11 cellular contexts compared by ENCODE assay signal in genomic region chr11:67614730-67615454, GRCh38. TPM values are rescaled to one million over a fixed set of nuclear protein-coding genes. Genes with fewer than 3 reads are reported as not detected.
DNase-seq lines count a peak whose midpoint lies in the region; ATAC-seq, FAIRE-seq and TF ChIP-seq lines count a peak whose summit lies in the region.
"Had no signal": no experiment of that assay in that cellular context is flagged by ENCODE, and none has a peak within 500 bp of the region (broad histone marks: within the 10 kb centered on the region; RNA-seq: fewer than 3 reads in every experiment).

No MANE protein-coding gene starts in this region.

- H2AFZ ChIP-seq in HepG2 (ENCODE audit: low read length) = no peak overlapping the region

- H3K27ac Mint-ChIP-seq in activated T-helper 1 cell treated with anti-CD3 and anti-CD28 coated beads, Interleukin-12 subunit alpha, Interleukin-12 subunit beta, Interleukin-2, Interleukin-4 antibody, amounts not matched to agents 30 ng/mL and 10 ng/mL and 1 ng/mL, durations not matched to agents 14 hours and 24 hours and 36 hours = peak overlapping the region; percentile 98

- H3K4me3 ChIP-seq in HepG2 (replicated peaks in 1 of 3; ENCODE audit: insufficient read depth in 1 of 3, low read depth in 2 of 3, low read length in 3 of 3) (no peak overlapping the region), transverse colon (no peak overlapping the region)

- no peaks in the 10 kb centered on the region for H3K27me3 ChIP-seq in HepG2 (ENCODE audit: control insufficient read depth in 1 of 2, insufficient read depth in 2 of 2, low read length in 2 of 2)
- H3K27me3 ChIP-seq in transverse colon = peaks cover 15% of the 10 kb centered on the region

- FAIRE-seq in HepG2 (lab: Jason Lieb, UNC) = no peak

- POLR2A ChIA-PET in HepG2 (lab: Yijun Ruan, JAX) = interaction anchor here (0.6 to 3.1 kb wide), 7 partner anchors 14 to 42 kb away, joined by 3 to 52 read pairs (median 7); partner anchors contain the start of genes ACY3 and NUDT8

- H3K9ac ChIP-seq in HepG2 (ENCODE audit: insufficient read depth, low read depth, low read length) = 0 out of 2 replicates have a peak overlapping the region, but pooled peaks have one; percentile 3

- H4K20me1 ChIP-seq in HepG2 (ENCODE audit: insufficient read depth, low read length) = no peaks in the 10 kb centered on the region

- H3K4me3 Mint-ChIP-seq in activated T-cell treated with anti-CD3 and anti-CD28 coated beads, Interleukin-2, amount 50 U/mL, for 4 hours = peak overlapping the region; percentile 77
- H3K4me3 Mint-ChIP-seq in activated T-helper 1 cell treated with anti-CD3 and anti-CD28 coated beads, Interleukin-12 subunit alpha, Interleukin-12 subunit beta, Interleukin-2, Interleukin-4 antibody, amounts not matched to agents 30 ng/mL and 10 ng/mL and 1 ng/mL, durations not matched to agents 14 hours and 24 hours and 36 hours = peak overlapping the region; percentile 79

- TF ChIP-seq CTCF in HepG2 (CRISPR knock-in tag; IDR thresholded peaks at IDR 0.05) (no peak), transverse colon (IDR thresholded peaks at IDR 0.05) (no peak)

- CTCF ChIA-PET in HepG2 (lab: Yijun Ruan, JAX; ENCODE audit: low intra/inter-chr PET ratio, low total read pairs) = interaction anchor here (0.7 to 2.9 kb wide), 4 partner anchors 15 to 44 kb away, joined by 3 to 20 read pairs (median 12); partner anchors contain the start of gene NUDT8

- H3K9me3 Mint-ChIP-seq in activated T-cell treated with anti-CD3 and anti-CD28 coated beads, Interleukin-2, amount 50 U/mL, for 4 hours = no peaks in the 10 kb centered on the region
- no peaks in the 10 kb centered on the region for H3K9me3 Mint-ChIP-seq in activated T-helper 1 cell treated with anti-CD3 and anti-CD28 coated beads, Interleukin-12 subunit alpha, Interleukin-12 subunit beta, Interleukin-2, Interleukin-4 antibody, amounts not matched to agents 30 ng/mL and 10 ng/mL and 1 ng/mL, durations not matched to agents 14 hours and 24 hours and 36 hours

- H3K9me3 ChIP-seq in HepG2 (ENCODE audit: low read length) = no peaks in the 10 kb centered on the region
- no peaks in the 10 kb centered on the region for H3K9me3 ChIP-seq in transverse colon

- peaks cover 11% of the 10 kb centered on the region for H3K36me3 Mint-ChIP-seq in activated T-cell treated with anti-CD3 and anti-CD28 coated beads, Interleukin-2, amount 50 U/mL, for 4 hours (ENCODE audit: insufficient read depth)
- H3K36me3 Mint-ChIP-seq in activated T-helper 1 cell treated with anti-CD3 and anti-CD28 coated beads, Interleukin-12 subunit alpha, Interleukin-12 subunit beta, Interleukin-2, Interleukin-4 antibody, amounts not matched to agents 30 ng/mL and 10 ng/mL and 1 ng/mL, durations not matched to agents 14 hours and 24 hours and 36 hours (ENCODE audit: low read depth) = peaks cover 21% of the 10 kb centered on the region

- BruUV-seq in HepG2 (replicated peaks; lab: Mats Ljungman, UMichigan) = no TSS peak

- no peaks in the 10 kb centered on the region for H3K79me2 ChIP-seq in HepG2 (ENCODE audit: insufficient read depth, low read length)

- TF ChIP-seq RAD21 in HepG2 (CRISPR knock-in tag; IDR thresholded peaks at IDR 0.05) = no peak

- no peak for DNase-seq in activated T-cell treated with anti-CD3 and anti-CD28 coated beads, Interleukin-2, amount 50 U/mL, for 4 hours
- DNase-seq in activated T-cell treated with anti-CD3 and anti-CD28 coated beads for 4 hours (no peak), HepG2 (ENCODE audit: low spot score) (no peak), transverse colon (no peak), NCI-H1105 treated with DMSO at 0.1 percent for 48 hours (lab: John Stamatoyannopoulos, UW) (no peak), NCI-H2029 (lab: John Stamatoyannopoulos, UW) (no peak)
- no peak for DNase-seq in activated T-helper 1 cell treated with anti-CD3 and anti-CD28 coated beads, Interleukin-12 subunit alpha, Interleukin-12 subunit beta, Interleukin-2, Interleukin-4 antibody, amounts not matched to agents 30 ng/mL and 10 ng/mL and 1 ng/mL, durations not matched to agents 14 hours and 24 hours and 36 hours (ENCODE audit: low spot score)

- H3K27ac ChIP-seq in HepG2 (ENCODE audit: extremely low read length, insufficient read depth, low read length) (peak overlapping the region; percentile 28), transverse colon (peak overlapping the region; percentile 63 to 77 (median 72))

- no peak overlapping the region for H3K4me2 ChIP-seq in HepG2 (ENCODE audit: low read depth, low read length)

- TF ChIP-seq EP300 in HepG2 (IDR thresholded peaks at IDR 0.05; ENCODE audit: low read depth in 2 of 2, low read length in 2 of 2) (no peak), HepG2 (CRISPR knock-in tag; IDR thresholded peaks at IDR 0.05; ENCODE audit: borderline replicate concordance) (no peak), transverse colon (IDR thresholded peaks at IDR 0.05; ENCODE audit: low read depth) (no peak)

- in situ Hi-C loops in HepG2 (cut with HindIII; ENCODE audit: extremely low pct_ligation_motif_present, low pct_unique_long_range_greater_than_20kb) (no loop called here), transverse colon (cut with MboI; ENCODE audit: low pct_ligation_motif_present in 1 of 4, low pct_unique_long_range_greater_than_20kb in 1 of 4, low sequenced_read_pairs in 3 of 4) (no loop called here)

- peaks cover 24% of the 10 kb centered on the region for H3K4me1 Mint-ChIP-seq in activated T-cell treated with anti-CD3 and anti-CD28 coated beads, Interleukin-2, amount 50 U/mL, for 4 hours (ENCODE audit: low read depth)
- H3K4me1 Mint-ChIP-seq in activated T-helper 1 cell treated with anti-CD3 and anti-CD28 coated beads, Interleukin-12 subunit alpha, Interleukin-12 subunit beta, Interleukin-2, Interleukin-4 antibody, amounts not matched to agents 30 ng/mL and 10 ng/mL and 1 ng/mL, durations not matched to agents 14 hours and 24 hours and 36 hours (ENCODE audit: low read depth) = peaks cover 24% of the 10 kb centered on the region

- H3K36me3 ChIP-seq in HepG2 (replicated peaks in 1 of 2; ENCODE audit: control insufficient read depth in 1 of 2, insufficient read depth in 2 of 2, low read length in 2 of 2) = peaks cover 13 to 19% of the 10 kb centered on the region in 2 experiments; a peak in 3 of 5 replicates
- H3K36me3 ChIP-seq in transverse colon = peaks cover 0 to 3% (median 0%) of the 10 kb centered on the region in 4 donors

- 98% methylated on average over 8 of the region's 16 CpGs for WGBS in HepG2 (ENCODE audit: low lambda C conversion rate)
- 86% methylated on average over 14 of the region's 16 CpGs; no CpG with 5 or more reads in 1 of the 2 donors for WGBS in transverse colon (ENCODE audit: low coverage in 1 of 2), 2 donors

- no peak for ATAC-seq in activated T-cell treated with anti-CD3 and anti-CD28 coated beads, Interleukin-2, amount 50 U/mL, for 4 hours
- ATAC-seq in HepG2 (peak; percentile 6; the same call in 2 of the 3 replicates), GM19397 (IDR thresholded peaks at IDR 0.05; ENCODE audit: unreplicated experiment) (no peak)

- H3K4me1 ChIP-seq in HepG2 (ENCODE audit: insufficient read depth, low read length) (peaks cover 45% of the 10 kb centered on the region), transverse colon (peaks cover 6 to 13% (median 12%) of the 10 kb centered on the region in 4 donors)

- TF ChIP-seq POLR2A in HepG2 (IDR thresholded peaks at IDR 0.05; ENCODE audit: insufficient read depth in 1 of 2, low read depth in 2 of 2, low read length in 2 of 2) (no peak), transverse colon (IDR thresholded peaks at IDR 0.05) (no peak)

- intact Hi-C loops in activated T-helper 1 cell treated with anti-CD3 and anti-CD28 coated beads, Interleukin-12 subunit alpha, Interleukin-12 subunit beta, Interleukin-2, Interleukin-4 antibody, amounts not matched to agents 30 ng/mL and 10 ng/mL and 1 ng/mL, durations not matched to agents 14 hours and 24 hours and 36 hours (cut with micrococcal nuclease) = loop anchor here (1.0 kb wide), 4 partner anchors 9 to 262 kb away; partner anchors contain the start of genes NDUFV1, NUDT8 and POLD4
- intact Hi-C loops in HepG2 (cut with micrococcal nuclease; ENCODE audit: unreplicated experiment) = no loop called here
- intact Hi-C loops in transverse colon (cut with DNase I; ENCODE audit: low total_unique reads) = no loop called here

- H3K27me3 Mint-ChIP-seq in activated T-cell treated with anti-CD3 and anti-CD28 coated beads, Interleukin-2, amount 50 U/mL, for 4 hours (ENCODE audit: low read depth) = no peaks in the 10 kb centered on the region
- H3K27me3 Mint-ChIP-seq in activated T-helper 1 cell treated with anti-CD3 and anti-CD28 coated beads, Interleukin-12 subunit alpha, Interleukin-12 subunit beta, Interleukin-2, Interleukin-4 antibody, amounts not matched to agents 30 ng/mL and 10 ng/mL and 1 ng/mL, durations not matched to agents 14 hours and 24 hours and 36 hours (ENCODE audit: insufficient read depth) = no peaks in the 10 kb centered on the region

RNA-seq across cellular contexts. Expression of gene NDUFV1, which starts 8.2 kb away (rescaled TPM):
- total RNA-seq in activated T-cell treated with anti-CD3 and anti-CD28 coated beads, Interleukin-2, amount 50 U/mL, for 4 hours = 100 to 1,000 TPM; 338 to 353 (median 350) TPM
- 289 and 303 TPM in 2 replicates for total RNA-seq in activated T-helper 1 cell treated with anti-CD3 and anti-CD28 coated beads, Interleukin-12 subunit alpha, Interleukin-12 subunit beta, Interleukin-2, Interleukin-4 antibody, amounts not matched to agents 30 ng/mL and 10 ng/mL and 1 ng/mL, durations not matched to agents 14 hours and 24 hours and 36 hours
- total RNA-seq in HepG2 (2016; rRNA removed; fragmentation: Illumina TruSeq; extraction: Trizol) (137 and 140 TPM in 2 replicates), transverse colon (100 to 1,000 TPM; 421 to 762 (median 554) TPM)
- total RNA-seq in HepG2 (2016; cell fraction: cytosol; rRNA removed; fragmentation: Illumina TruSeq; extraction: Trizol; ENCODE audit: low read depth) = 56.4 and 57.7 TPM in 2 replicates
- 130 and 141 TPM in 2 replicates for total RNA-seq in HepG2 (2016; cell fraction: insoluble cytoplasmic fraction; rRNA removed; fragmentation: Illumina TruSeq; extraction: Trizol)
- total RNA-seq in HepG2 (2016; cell fraction: membrane; rRNA removed; fragmentation: Illumina TruSeq; extraction: Trizol) = 58.9 and 72.8 TPM in 2 replicates
- 73.7 and 87.9 TPM in 2 replicates for total RNA-seq in HepG2 (2016; cell fraction: nucleus; rRNA removed; fragmentation: Illumina TruSeq; extraction: Trizol)
- 88.9 and 92.4 TPM in 2 replicates for polyA plus RNA-seq in HepG2 (2011; rRNA removed)
- 80.9 and 124 TPM in 2 replicates for polyA plus RNA-seq in HepG2 (2011; cell fraction: cytosol; rRNA removed)
- polyA plus RNA-seq in HepG2 (2011; cell fraction: nucleus; rRNA removed) = 241 and 294 TPM in 2 replicates
- 86.7 and 89.4 TPM in 2 replicates for polyA plus RNA-seq in HepG2 (2012)
- 41.2 and 47.2 TPM in 2 replicates for polyA plus RNA-seq in HepG2 (2016; cell fraction: cytosol; fragmentation: Illumina TruSeq; extraction: Trizol; ENCODE audit: low read depth)
- 109 and 121 TPM in 2 replicates for polyA plus RNA-seq in HepG2 (2016; cell fraction: insoluble cytoplasmic fraction; fragmentation: Illumina TruSeq; extraction: Trizol; ENCODE audit: low read depth)
- polyA plus RNA-seq in HepG2 (2016; cell fraction: membrane; fragmentation: Illumina TruSeq; extraction: Trizol; ENCODE audit: low read depth) = 38.1 and 45.1 TPM in 2 replicates
- 169 and 179 TPM in 2 replicates for polyA plus RNA-seq in HepG2 (2016; cell fraction: nucleus; fragmentation: Illumina TruSeq; extraction: Trizol; ENCODE audit: insufficient read depth, low read depth)
- 124 and 164 TPM in 2 replicates for polyA minus RNA-seq in HepG2 (2011; rRNA and poly(A)+ RNA removed; ENCODE audit: low replicate concordance)
- polyA minus RNA-seq in HepG2 (2011; cell fraction: cytosol; rRNA and poly(A)+ RNA removed) = 50.1 and 58.7 TPM in 2 replicates
- polyA minus RNA-seq in HepG2 (2011; cell fraction: nucleus; rRNA and poly(A)+ RNA removed) = 52.5 and 56.4 TPM in 2 replicates

RNA-seq across cellular contexts. Expression of gene NUDT8, which starts 14.8 kb away (rescaled TPM):
- 10 to 100 TPM; 10.2 to 14.4 (median 12.6) TPM for total RNA-seq in activated T-cell treated with anti-CD3 and anti-CD28 coated beads, Interleukin-2, amount 50 U/mL, for 4 hours
- 18.5 and 19.9 TPM in 2 replicates for total RNA-seq in activated T-helper 1 cell treated with anti-CD3 and anti-CD28 coated beads, Interleukin-12 subunit alpha, Interleukin-12 subunit beta, Interleukin-2, Interleukin-4 antibody, amounts not matched to agents 30 ng/mL and 10 ng/mL and 1 ng/mL, durations not matched to agents 14 hours and 24 hours and 36 hours
- total RNA-seq in HepG2 (2016; rRNA removed; fragmentation: Illumina TruSeq; extraction: Trizol) = 18.0 and 25.8 TPM in 2 replicates
- total RNA-seq in HepG2 (2016; cell fraction: cytosol; rRNA removed; fragmentation: Illumina TruSeq; extraction: Trizol; ENCODE audit: low read depth) = 20.3 and 23.2 TPM in 2 replicates
- total RNA-seq in HepG2 (2016; cell fraction: insoluble cytoplasmic fraction; rRNA removed; fragmentation: Illumina TruSeq; extraction: Trizol) = 15.4 and 25.8 TPM in 2 replicates
- 20.1 and 24.5 TPM in 2 replicates for total RNA-seq in HepG2 (2016; cell fraction: membrane; rRNA removed; fragmentation: Illumina TruSeq; extraction: Trizol)
- 14.1 and 16.1 TPM in 2 replicates for total RNA-seq in HepG2 (2016; cell fraction: nucleus; rRNA removed; fragmentation: Illumina TruSeq; extraction: Trizol)
- polyA plus RNA-seq in HepG2 (2011; rRNA removed) = 6.7 and 7.8 TPM in 2 replicates
- 4.9 and 12.5 TPM in 2 replicates for polyA plus RNA-seq in HepG2 (2011; cell fraction: cytosol; rRNA removed)
- polyA plus RNA-seq in HepG2 (2011; cell fraction: nucleus; rRNA removed) = 38.1 and 38.7 TPM in 2 replicates
- 13.5 and 13.9 TPM in 2 replicates for polyA plus RNA-seq in HepG2 (2012)
- polyA plus RNA-seq in HepG2 (2016; cell fraction: cytosol; fragmentation: Illumina TruSeq; extraction: Trizol; ENCODE audit: low read depth) = 26.1 and 30.7 TPM in 2 replicates
- polyA plus RNA-seq in HepG2 (2016; cell fraction: insoluble cytoplasmic fraction; fragmentation: Illumina TruSeq; extraction: Trizol; ENCODE audit: low read depth) = 20.3 and 26.5 TPM in 2 replicates
- 20.2 and 22.8 TPM in 2 replicates for polyA plus RNA-seq in HepG2 (2016; cell fraction: membrane; fragmentation: Illumina TruSeq; extraction: Trizol; ENCODE audit: low read depth)
- 27.4 and 28.8 TPM in 2 replicates for polyA plus RNA-seq in HepG2 (2016; cell fraction: nucleus; fragmentation: Illumina TruSeq; extraction: Trizol; ENCODE audit: insufficient read depth, low read depth)
- polyA minus RNA-seq in HepG2 (2011; rRNA and poly(A)+ RNA removed; ENCODE audit: low replicate concordance) = 11.2 and 17.2 TPM in 2 replicates
- polyA minus RNA-seq in HepG2 (2011; cell fraction: cytosol; rRNA and poly(A)+ RNA removed) = 5.1 and 6.1 TPM in 2 replicates
- 11.8 and 16.4 TPM in 2 replicates for polyA minus RNA-seq in HepG2 (2011; cell fraction: nucleus; rRNA and poly(A)+ RNA removed)
- 10 to 100 TPM; 21.3 to 68.5 (median 26.9) TPM for total RNA-seq in transverse colon

RNA-seq across cellular contexts. Expression of gene TBX10, which starts 24.7 kb away (rescaled TPM):
- total RNA-seq in activated T-cell treated with anti-CD3 and anti-CD28 coated beads, Interleukin-2, amount 50 U/mL, for 4 hours = not detected
- total RNA-seq in activated T-helper 1 cell treated with anti-CD3 and anti-CD28 coated beads, Interleukin-12 subunit alpha, Interleukin-12 subunit beta, Interleukin-2, Interleukin-4 antibody, amounts not matched to agents 30 ng/mL and 10 ng/mL and 1 ng/mL, durations not matched to agents 14 hours and 24 hours and 36 hours = not detected in 2 replicates
- 0.17 and 0.27 TPM in 2 replicates for total RNA-seq in HepG2 (2016; rRNA removed; fragmentation: Illumina TruSeq; extraction: Trizol)
- total RNA-seq in HepG2 (2016; cell fraction: cytosol; rRNA removed; fragmentation: Illumina TruSeq; extraction: Trizol; ENCODE audit: low read depth) = not detected in 2 replicates
- 0.15 and 0.45 TPM in 2 replicates for total RNA-seq in HepG2 (2016; cell fraction: insoluble cytoplasmic fraction; rRNA removed; fragmentation: Illumina TruSeq; extraction: Trizol)
- total RNA-seq in HepG2 (2016; cell fraction: membrane; rRNA removed; fragmentation: Illumina TruSeq; extraction: Trizol) = 0.15 and 0.28 TPM in 2 replicates
- total RNA-seq in HepG2 (2016; cell fraction: nucleus; rRNA removed; fragmentation: Illumina TruSeq; extraction: Trizol) = 0.25 and 0.31 TPM in 2 replicates
- 1.7 and 3.1 TPM in 2 replicates for polyA plus RNA-seq in HepG2 (2011; rRNA removed)
- polyA plus RNA-seq in HepG2 (2011; cell fraction: cytosol; rRNA removed) = 1.5 and 2.1 TPM in 2 replicates
- 2.4 and 3.7 TPM in 2 replicates for polyA plus RNA-seq in HepG2 (2011; cell fraction: nucleus; rRNA removed)
- polyA plus RNA-seq in HepG2 (2012) = 1.1 and 4.1 TPM in 2 replicates
- 0.36 and 0.74 TPM in 2 replicates for polyA plus RNA-seq in HepG2 (2016; cell fraction: cytosol; fragmentation: Illumina TruSeq; extraction: Trizol; ENCODE audit: low read depth)
- 0.87 and 1.3 TPM in 2 replicates for polyA plus RNA-seq in HepG2 (2016; cell fraction: insoluble cytoplasmic fraction; fragmentation: Illumina TruSeq; extraction: Trizol; ENCODE audit: low read depth)
- polyA plus RNA-seq in HepG2 (2016; cell fraction: membrane; fragmentation: Illumina TruSeq; extraction: Trizol; ENCODE audit: low read depth) = 0.65 and 0.89 TPM in 2 replicates
- polyA plus RNA-seq in HepG2 (2016; cell fraction: nucleus; fragmentation: Illumina TruSeq; extraction: Trizol; ENCODE audit: insufficient read depth, low read depth) = 0.82 and 1.00 TPM in 2 replicates
- polyA minus RNA-seq in HepG2 (2011; rRNA and poly(A)+ RNA removed; ENCODE audit: low replicate concordance) = 0.72 TPM in 1 of 2 replicates, not detected in the other
- polyA minus RNA-seq in HepG2 (2011; cell fraction: cytosol; rRNA and poly(A)+ RNA removed) = 0.62 and 1.3 TPM in 2 replicates
- polyA minus RNA-seq in HepG2 (2011; cell fraction: nucleus; rRNA and poly(A)+ RNA removed) = 0.26 TPM in 1 of 2 replicates, not detected in the other
- 10 to 100 TPM in 2 of 4 donors, 1 to 10 TPM in 1, not detected in 1; 1.3 to 16.5 (median 15.0) TPM for total RNA-seq in transverse colon
- total RNA-seq: lower leg skin, ureter had no signal
- polyA plus RNA-seq: AG04450 had no signal

RNA-seq across cellular contexts. Expression of gene GSTP1, which starts 31.3 kb away (rescaled TPM):
- 100 to 1,000 TPM; 363 to 446 (median 421) TPM for total RNA-seq in activated T-cell treated with anti-CD3 and anti-CD28 coated beads, Interleukin-2, amount 50 U/mL, for 4 hours
- total RNA-seq in activated T-helper 1 cell treated with anti-CD3 and anti-CD28 coated beads, Interleukin-12 subunit alpha, Interleukin-12 subunit beta, Interleukin-2, Interleukin-4 antibody, amounts not matched to agents 30 ng/mL and 10 ng/mL and 1 ng/mL, durations not matched to agents 14 hours and 24 hours and 36 hours = 278 and 289 TPM in 2 replicates
- not detected in 2 replicates for total RNA-seq in HepG2 (2016; rRNA removed; fragmentation: Illumina TruSeq; extraction: Trizol)
- total RNA-seq in HepG2 (2016; cell fraction: cytosol; rRNA removed; fragmentation: Illumina TruSeq; extraction: Trizol; ENCODE audit: low read depth) = not detected in 2 replicates
- not detected in 2 replicates for total RNA-seq in HepG2 (2016; cell fraction: insoluble cytoplasmic fraction; rRNA removed; fragmentation: Illumina TruSeq; extraction: Trizol)
- not detected in 2 replicates for total RNA-seq in HepG2 (2016; cell fraction: membrane; rRNA removed; fragmentation: Illumina TruSeq; extraction: Trizol)
- total RNA-seq in HepG2 (2016; cell fraction: nucleus; rRNA removed; fragmentation: Illumina TruSeq; extraction: Trizol) = not detected in 2 replicates
- 0.33 TPM in 1 of 2 replicates, not detected in the other for polyA plus RNA-seq in HepG2 (2011; rRNA removed)
- polyA plus RNA-seq in HepG2 (2011; cell fraction: cytosol; rRNA removed) = 0.27 and 0.32 TPM in 2 replicates
- polyA plus RNA-seq in HepG2 (2011; cell fraction: nucleus; rRNA removed) = 0.35 and 0.42 TPM in 2 replicates
- polyA plus RNA-seq in HepG2 (2012) = not detected in 2 replicates
- polyA plus RNA-seq in HepG2 (2016; cell fraction: cytosol; fragmentation: Illumina TruSeq; extraction: Trizol; ENCODE audit: low read depth) = not detected in 2 replicates
- polyA plus RNA-seq in HepG2 (2016; cell fraction: insoluble cytoplasmic fraction; fragmentation: Illumina TruSeq; extraction: Trizol; ENCODE audit: low read depth) = not detected in 2 replicates
- polyA plus RNA-seq in HepG2 (2016; cell fraction: membrane; fragmentation: Illumina TruSeq; extraction: Trizol; ENCODE audit: low read depth) = not detected in 2 replicates
- not detected in 2 replicates for polyA plus RNA-seq in HepG2 (2016; cell fraction: nucleus; fragmentation: Illumina TruSeq; extraction: Trizol; ENCODE audit: insufficient read depth, low read depth)
- polyA minus RNA-seq in HepG2 (2011; rRNA and poly(A)+ RNA removed; ENCODE audit: low replicate concordance) = 3.7 and 5.0 TPM in 2 replicates
- polyA minus RNA-seq in HepG2 (2011; cell fraction: cytosol; rRNA and poly(A)+ RNA removed) = not detected in 2 replicates
- polyA minus RNA-seq in HepG2 (2011; cell fraction: nucleus; rRNA and poly(A)+ RNA removed) = not detected in 2 replicates
- 100 to 1,000 TPM; 166 to 578 (median 537) TPM for total RNA-seq in transverse colon

RNA-seq across cellular contexts. Expression of gene ACY3, which starts 35.6 kb away (rescaled TPM):
- under 1 TPM in 1 of 3 donors, not detected in 2; 0.37 TPM for total RNA-seq in activated T-cell treated with anti-CD3 and anti-CD28 coated beads, Interleukin-2, amount 50 U/mL, for 4 hours
- 0.32 TPM in 1 of 2 replicates, not detected in the other for total RNA-seq in activated T-helper 1 cell treated with anti-CD3 and anti-CD28 coated beads, Interleukin-12 subunit alpha, Interleukin-12 subunit beta, Interleukin-2, Interleukin-4 antibody, amounts not matched to agents 30 ng/mL and 10 ng/mL and 1 ng/mL, durations not matched to agents 14 hours and 24 hours and 36 hours
- total RNA-seq in HepG2 (2016; rRNA removed; fragmentation: Illumina TruSeq; extraction: Trizol) (3.3 and 3.4 TPM in 2 replicates), transverse colon (10 to 100 TPM in 3 of 4 donors, 1 to 10 TPM in 1; 4.1 to 29.4 (median 11.8) TPM)
- 1.1 and 1.2 TPM in 2 replicates for total RNA-seq in HepG2 (2016; cell fraction: cytosol; rRNA removed; fragmentation: Illumina TruSeq; extraction: Trizol; ENCODE audit: low read depth)
- 3.4 and 4.0 TPM in 2 replicates for total RNA-seq in HepG2 (2016; cell fraction: insoluble cytoplasmic fraction; rRNA removed; fragmentation: Illumina TruSeq; extraction: Trizol)
- total RNA-seq in HepG2 (2016; cell fraction: membrane; rRNA removed; fragmentation: Illumina TruSeq; extraction: Trizol) = 1.5 and 1.9 TPM in 2 replicates
- 1.6 and 1.7 TPM in 2 replicates for total RNA-seq in HepG2 (2016; cell fraction: nucleus; rRNA removed; fragmentation: Illumina TruSeq; extraction: Trizol)
- polyA plus RNA-seq in HepG2 (2011; rRNA removed) = 3.7 and 7.6 TPM in 2 replicates
- polyA plus RNA-seq in HepG2 (2011; cell fraction: cytosol; rRNA removed) = 3.7 and 4.0 TPM in 2 replicates
- 8.6 and 13.6 TPM in 2 replicates for polyA plus RNA-seq in HepG2 (2011; cell fraction: nucleus; rRNA removed)
- 3.9 and 4.4 TPM in 2 replicates for polyA plus RNA-seq in HepG2 (2012)
- 0.75 and 1.2 TPM in 2 replicates for polyA plus RNA-seq in HepG2 (2016; cell fraction: cytosol; fragmentation: Illumina TruSeq; extraction: Trizol; ENCODE audit: low read depth)
- polyA plus RNA-seq in HepG2 (2016; cell fraction: insoluble cytoplasmic fraction; fragmentation: Illumina TruSeq; extraction: Trizol; ENCODE audit: low read depth) = 3.5 and 4.2 TPM in 2 replicates
- 1.7 and 1.9 TPM in 2 replicates for polyA plus RNA-seq in HepG2 (2016; cell fraction: membrane; fragmentation: Illumina TruSeq; extraction: Trizol; ENCODE audit: low read depth)
- 6.5 and 6.8 TPM in 2 replicates for polyA plus RNA-seq in HepG2 (2016; cell fraction: nucleus; fragmentation: Illumina TruSeq; extraction: Trizol; ENCODE audit: insufficient read depth, low read depth)
- 3.0 TPM in 1 of 2 replicates, not detected in the other for polyA minus RNA-seq in HepG2 (2011; rRNA and poly(A)+ RNA removed; ENCODE audit: low replicate concordance)
- polyA minus RNA-seq in HepG2 (2011; cell fraction: cytosol; rRNA and poly(A)+ RNA removed) = 2.1 and 2.2 TPM in 2 replicates
- 0.90 and 1.1 TPM in 2 replicates for polyA minus RNA-seq in HepG2 (2011; cell fraction: nucleus; rRNA and poly(A)+ RNA removed)
- polyA plus RNA-seq: AG04450 had no signal
